ENCODE assay signal across 11 cellular contexts in genomic region chr20:3430376-3431069, GRCh38. TPM values are rescaled to one million over a fixed set of nuclear protein-coding genes. Genes with fewer than 3 reads are reported as not detected.
A peak's percentile ranks its signal among the peaks of the same experiment; 100 is the strongest.
DNase-seq lines count a peak whose midpoint lies in the region; ATAC-seq and TF ChIP-seq lines count a peak whose summit lies in the region.
"Had no signal": no experiment of that assay in that cellular context is flagged by ENCODE, and none has a peak within 500 bp of the region (broad histone marks: within the 10 kb centered on the region; RNA-seq: fewer than 3 reads in every experiment).

No MANE protein-coding gene starts in this region.

- intact Hi-C loops in lower lobe of right lung (cut with DNase I) (no loop called here), dorsolateral prefrontal cortex (cut with DNase I) (no loop called here)

- DNase-seq in NAMALWA (ENCODE audit: low spot score) (peak; percentile 75), lower lobe of right lung (no peak), substantia nigra (lab: John Stamatoyannopoulos, UW) (no peak), hepatocyte (ENCODE audit: low spot score) (no peak), mesenteric fat pad (ENCODE audit: low spot score) (no peak), dorsolateral prefrontal cortex (no peak)
- DNase-seq: pancreas; stimulated activated CD8-positive, alpha-beta memory T cell treated with anti-CD3 and anti-CD28 coated beads, Interleukin-4, amount 100 ng/mL, for 48 hours had no signal

- H2AFZ ChIP-seq in hepatocyte = no peak overlapping the region

- peak; percentile 63 for ATAC-seq in GM18868 (IDR thresholded peaks at IDR 0.05; ENCODE audit: unreplicated experiment)
- ATAC-seq in HG02642 (IDR thresholded peaks at IDR 0.05; ENCODE audit: poor library complexity, unreplicated experiment) = peak; percentile 82
- ATAC-seq in lower lobe of right lung = peak; percentile 61 to 64
- ATAC-seq: foreskin keratinocyte had no signal

- H3K4me2 ChIP-seq in hepatocyte = no peak overlapping the region

- H3K9me2 ChIP-seq in hepatocyte (replicated peaks; ENCODE audit: insufficient read depth) = no peaks in the 10 kb centered on the region

- H3K27ac ChIP-seq in lower lobe of right lung (peak overlapping the region; percentile 41), substantia nigra (ENCODE audit: low read depth, low read length, poor library complexity, severe bottlenecking) (no peak overlapping the region), hepatocyte (no peak overlapping the region), dorsolateral prefrontal cortex (no peak overlapping the region)
- H3K27ac ChIP-seq: foreskin keratinocyte, pancreas had no signal

- 97% methylated on average over 14 of the region's 14 CpGs for WGBS in hepatocyte (ENCODE audit: low lambda C conversion rate, missing lambda C conversion rate)

- no peak for TF ChIP-seq CTCF in lower lobe of right lung (IDR thresholded peaks at IDR 0.05)
- TF ChIP-seq CTCF in hepatocyte (IDR thresholded peaks at IDR 0.05; ENCODE audit: poor library complexity) = no peak
- no peak for TF ChIP-seq CTCF in dorsolateral prefrontal cortex (IDR thresholded peaks at IDR 0.05 in 54 of 56, conservative IDR thresholded peaks at IDR 0.05 in 2 of 56; ENCODE audit: low read depth in 1 of 56, partially characterized antibody in 56 of 56)

- no peaks in the 10 kb centered on the region for H4K20me1 ChIP-seq in hepatocyte (ENCODE audit: insufficient read depth, poor library complexity, severe bottlenecking)

- H3K4me3 ChIP-seq in lower lobe of right lung (no peak overlapping the region), hepatocyte (no peak overlapping the region), dorsolateral prefrontal cortex (no peak overlapping the region)
- H3K4me3 ChIP-seq: pancreas had no signal

- H3K36me3 ChIP-seq in lower lobe of right lung (no peaks in the 10 kb centered on the region), hepatocyte (replicated peaks; ENCODE audit: insufficient read depth, low read depth) (no peaks in the 10 kb centered on the region)
- H3K36me3 ChIP-seq: pancreas had no signal

- no peaks in the 10 kb centered on the region for H3K27me3 ChIP-seq in lower lobe of right lung (ENCODE audit: low read depth)
- no peaks in the 10 kb centered on the region for H3K27me3 ChIP-seq in hepatocyte
- no peaks in the 10 kb centered on the region for H3K27me3 ChIP-seq in dorsolateral prefrontal cortex
- H3K27me3 ChIP-seq: foreskin keratinocyte, pancreas had no signal

- H3K4me1 ChIP-seq in lower lobe of right lung (no peaks in the 10 kb centered on the region), hepatocyte (ENCODE audit: insufficient read depth) (no peaks in the 10 kb centered on the region)
- H3K4me1 ChIP-seq: foreskin keratinocyte, pancreas had no signal

- no peaks in the 10 kb centered on the region for H3K79me2 ChIP-seq in hepatocyte

- H3K9me3 ChIP-seq in lower lobe of right lung (no peaks in the 10 kb centered on the region), hepatocyte (ENCODE audit: low read depth) (no peaks in the 10 kb centered on the region)
- H3K9me3 ChIP-seq: pancreas had no signal

RNA-seq across cellular contexts. Expression of gene DNAAF9, which starts 23.1 kb away (rescaled TPM):
- total RNA-seq in lower lobe of right lung = 24.0 TPM
- total RNA-seq in hepatocyte = 10.3 and 11.9 TPM in 2 replicates
- polyA plus RNA-seq in hepatocyte = 4.7 and 5.2 TPM in 2 replicates
- 26.1 TPM for total RNA-seq in mesenteric fat pad
- 10 to 100 TPM; 43.1 to 69.6 (median 53.9) TPM for total RNA-seq in dorsolateral prefrontal cortex

RNA-seq across cellular contexts. Expression of gene ATRN, which starts 40.3 kb away (rescaled TPM):
- total RNA-seq in lower lobe of right lung (29.2 TPM), hepatocyte (68.1 and 71.1 TPM in 2 replicates), mesenteric fat pad (32.5 TPM), dorsolateral prefrontal cortex (10 to 100 TPM; 35.4 to 78.7 (median 57.5) TPM)
- polyA plus RNA-seq in hepatocyte = 14.7 and 20.3 TPM in 2 replicates
